ENCODE assay signal across 25 cellular contexts in genomic region chr7:158008267-158008666, GRCh38.
"Had no signal": no experiment of that assay in that cellular context is flagged by ENCODE, and none has a peak within 500 bp of the region (broad histone marks: within the 10 kb centered on the region; RNA-seq: fewer than 3 reads in every experiment).

No MANE protein-coding gene starts in this region.

- H3K4me3 ChIP-seq: esophagus squamous epithelium, left ventricle myocardium inferior, lower lobe of right lung, ovary, prostate gland, right lobe of liver, stomach, thoracic aorta, transverse colon had no signal

- DNase-seq: esophagus squamous epithelium; foreskin keratinocyte; immature natural killer cell; left cardiac atrium; left ventricle myocardium inferior; lower lobe of right lung; natural killer cell; nucleus accumbens; ovary; retina; stimulated activated CD4-positive, alpha-beta T cell treated with anti-CD3 and anti-CD28 coated beads, Interleukin-15, amount 100 ng/mL, for 24 hours; stimulated activated CD4-positive, alpha-beta T cell treated with anti-CD3 and anti-CD28 coated beads, Interleukin-2, amount 100 ng/mL, for 24 hours; stimulated activated naive CD4-positive, alpha-beta T cell; stomach; substantia nigra; transverse colon had no signal

- H3K9me3 ChIP-seq: esophagus squamous epithelium, left ventricle myocardium inferior, lower lobe of right lung, ovary, prostate gland, right lobe of liver, stomach, thoracic aorta, transverse colon had no signal

- H3K4me1 ChIP-seq: esophagus squamous epithelium, foreskin keratinocyte, lower lobe of right lung, prostate gland, right lobe of liver, stomach, transverse colon had no signal

- H3K36me3 Mint-ChIP-seq: immature natural killer cell, memory B cell, mesothelial cell of epicardium, natural killer cell had no signal

- H3K27me3 Mint-ChIP-seq: dendritic cell treated with granulocyte-macrophage colony-stimulating factor and Interleukin-4, amounts not matched to agents 40 ng/mL and 50 ng/mL, for 4 days had no signal

- H3K4me3 Mint-ChIP-seq: dendritic cell treated with granulocyte-macrophage colony-stimulating factor and Interleukin-4, amounts not matched to agents 40 ng/mL and 50 ng/mL, for 4 days; immature natural killer cell; memory B cell; mesothelial cell of epicardium; natural killer cell; neural crest cell had no signal

- H3K36me3 ChIP-seq: esophagus squamous epithelium, left ventricle myocardium inferior, lower lobe of right lung, ovary, prostate gland, right lobe of liver, stomach, thoracic aorta, transverse colon had no signal

- FAIRE-seq: colon, keratinocyte had no signal

- H3K9me3 Mint-ChIP-seq: dendritic cell treated with granulocyte-macrophage colony-stimulating factor and Interleukin-4, amounts not matched to agents 40 ng/mL and 50 ng/mL, for 4 days; immature natural killer cell; mesothelial cell of epicardium; natural killer cell; neural crest cell had no signal

- H3K4me1 Mint-ChIP-seq: mesothelial cell of epicardium, natural killer cell had no signal

- H3K27ac Mint-ChIP-seq: dendritic cell treated with granulocyte-macrophage colony-stimulating factor and Interleukin-4, amounts not matched to agents 40 ng/mL and 50 ng/mL, for 4 days; immature natural killer cell; memory B cell; mesothelial cell of epicardium; natural killer cell had no signal

- H3K27ac ChIP-seq: esophagus squamous epithelium, foreskin keratinocyte, left ventricle myocardium inferior, lower lobe of right lung, ovary, prostate gland, right lobe of liver, stomach, thoracic aorta, transverse colon had no signal
